In the genomic region with DNA sequence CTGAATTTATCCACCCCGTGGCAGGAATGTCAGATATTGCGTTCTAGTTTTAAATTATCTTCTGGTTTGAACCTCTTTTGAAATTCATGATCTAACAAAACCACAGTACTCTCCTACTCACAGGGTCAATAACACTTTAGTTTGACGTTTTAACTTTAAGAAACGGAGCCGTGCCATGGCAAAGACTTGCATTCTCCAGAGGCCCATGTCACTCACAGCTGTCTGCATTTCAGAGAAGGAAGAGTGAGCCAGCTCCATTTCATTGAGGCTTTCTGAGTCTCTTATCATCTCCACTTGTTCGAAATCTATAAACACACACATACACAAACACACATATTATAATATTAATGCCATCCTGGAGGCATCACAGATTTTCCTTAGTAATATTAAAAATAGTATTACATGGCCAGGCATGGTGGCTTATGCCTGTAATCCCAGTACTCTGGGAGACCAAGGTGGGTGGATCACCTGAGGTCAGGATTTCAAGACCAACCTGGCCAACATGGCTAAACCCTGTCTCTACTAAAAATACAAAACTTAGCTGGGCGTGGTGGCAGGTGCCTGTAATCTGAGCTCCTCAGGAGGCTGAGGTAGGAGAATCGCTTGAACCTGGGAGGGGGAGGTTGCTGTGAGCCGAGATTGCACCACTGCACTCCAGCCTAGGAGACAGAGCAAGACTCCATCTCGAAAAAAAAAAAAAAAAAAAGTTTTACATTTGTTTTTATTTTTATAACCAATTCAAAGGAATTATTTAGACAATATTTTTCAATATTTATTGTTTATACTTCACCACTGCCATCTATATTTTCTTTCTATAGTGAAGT, we compare ENCODE assay signal across 21 cellular contexts. TPM values are rescaled to one million over a fixed set of nuclear protein-coding genes. Genes with fewer than 3 reads are reported as not detected.
DNase-seq lines count a peak whose midpoint lies in the region; ATAC-seq, FAIRE-seq and TF ChIP-seq lines count a peak whose summit lies in the region.
"Had no signal": no experiment of that assay in that cellular context is flagged by ENCODE, and none has a peak within 500 bp of the region (broad histone marks: within the 10 kb centered on the region; RNA-seq: fewer than 3 reads in every experiment).

No MANE protein-coding gene starts in this region.

- peak; percentile 46 for ATAC-seq in body of pancreas
- ATAC-seq in pancreas = peak; percentile 45 to 61 (median 46)
- ATAC-seq: GM12878 had no signal

- H3K4me3 Mint-ChIP-seq in activated CD4-positive, alpha-beta memory T cell treated with anti-CD3 and anti-CD28 coated beads, Interleukin-2, amount 10 ng/mL, durations not matched to agents 7 days and 5 days = no peak overlapping the region
- H3K4me3 Mint-ChIP-seq: CD4-positive, CD25-positive, alpha-beta regulatory T cell; CD8-positive, alpha-beta memory T cell had no signal

- no peaks in the 10 kb centered on the region for H3K9me3 ChIP-seq in body of pancreas
- H3K9me3 ChIP-seq in pancreas = no peaks in the 10 kb centered on the region
- H3K9me3 ChIP-seq: BE2C, HAP-1 had no signal

- CTCF ChIA-PET in activated CD4-positive, alpha-beta memory T cell treated with anti-CD3 and anti-CD28 coated beads, Interleukin-2, amount 10 ng/mL, durations not matched to agents 7 days and 5 days (lab: Charles Lee) = no interaction called here

- H3K4me3 ChIP-seq in body of pancreas (no peak overlapping the region), pancreas (no peak overlapping the region)
- H3K4me3 ChIP-seq: GM12878, HAP-1 had no signal

- POLR2A ChIA-PET in activated CD4-positive, alpha-beta memory T cell treated with anti-CD3 and anti-CD28 coated beads, Interleukin-2, amount 10 ng/mL, durations not matched to agents 7 days and 5 days (lab: Charles Lee) = no interaction called here

- intact Hi-C loops in body of pancreas (cut with DNase I) = no loop called here
- intact Hi-C loops in pancreas (cut with DNase I) = no loop called here

- H3K27me3 Mint-ChIP-seq in activated CD4-positive, alpha-beta memory T cell treated with anti-CD3 and anti-CD28 coated beads, Interleukin-2, amount 10 ng/mL, durations not matched to agents 7 days and 5 days = no peaks in the 10 kb centered on the region
- H3K27me3 Mint-ChIP-seq: CD4-positive, CD25-positive, alpha-beta regulatory T cell had no signal

- H3K4me1 ChIP-seq in body of pancreas = peaks cover 24% of the 10 kb centered on the region
- peaks cover 4 to 11% (median 6%) of the 10 kb centered on the region in 3 donors for H3K4me1 ChIP-seq in pancreas
- H3K4me1 ChIP-seq: BE2C, HAP-1 had no signal

- peak; percentile 19 for FAIRE-seq in frontal cortex (lab: Jason Lieb, UNC)
- no peak for FAIRE-seq in pancreas (lab: Jason Lieb, UNC)
- FAIRE-seq: GM12878 had no signal

- H3K27me3 ChIP-seq in body of pancreas = no peaks in the 10 kb centered on the region
- no peaks in the 10 kb centered on the region for H3K27me3 ChIP-seq in pancreas
- H3K27me3 ChIP-seq: BE2C had no signal

- H3K36me3 Mint-ChIP-seq in activated CD4-positive, alpha-beta memory T cell treated with anti-CD3 and anti-CD28 coated beads, Interleukin-2, amount 10 ng/mL, durations not matched to agents 7 days and 5 days (ENCODE audit: low read depth) = no peaks in the 10 kb centered on the region
- H3K36me3 Mint-ChIP-seq: CD4-positive, CD25-positive, alpha-beta regulatory T cell had no signal

- no peak for TF ChIP-seq POLR2A in body of pancreas (IDR thresholded peaks at IDR 0.05)

- H3K27ac ChIP-seq in body of pancreas = peak overlapping the region in 3 of 4 donors; percentile 17 to 53 (median 51)
- peak overlapping the region in 1 of 4 donors; percentile 15 for H3K27ac ChIP-seq in pancreas

- H3K27ac Mint-ChIP-seq in activated CD4-positive, alpha-beta memory T cell treated with anti-CD3 and anti-CD28 coated beads, Interleukin-2, amount 10 ng/mL, durations not matched to agents 7 days and 5 days = no peak overlapping the region
- H3K27ac Mint-ChIP-seq: CD4-positive, CD25-positive, alpha-beta regulatory T cell; CD8-positive, alpha-beta memory T cell had no signal

- no peaks in the 10 kb centered on the region for H3K9me3 Mint-ChIP-seq in activated CD4-positive, alpha-beta memory T cell treated with anti-CD3 and anti-CD28 coated beads, Interleukin-2, amount 10 ng/mL, durations not matched to agents 7 days and 5 days
- H3K9me3 Mint-ChIP-seq: CD4-positive, CD25-positive, alpha-beta regulatory T cell; CD8-positive, alpha-beta memory T cell had no signal

- peak in 3 of 4 donors; percentile 20 to 47 (median 30) for DNase-seq in body of pancreas
- no peak for DNase-seq in frontal cortex (ENCODE audit: low spot score in 2 of 2)
- peak in 1 of 6 donors; percentile 13 for DNase-seq in pancreas
- no peak for DNase-seq in activated CD4-positive, alpha-beta memory T cell treated with anti-CD3 and anti-CD28 coated beads, Interleukin-2, amount 10 ng/mL, durations not matched to agents 7 days and 5 days
- no peak for DNase-seq in islet precursor cell
- DNase-seq in mesenteric fat pad (ENCODE audit: low spot score) = no peak
- DNase-seq: BE2C; C1 segment of cervical spinal cord; CD4-positive, CD25-positive, alpha-beta regulatory T cell; CD8-positive, alpha-beta memory T cell; COR-L47; DMS 273 treated with DMSO at 0.1 percent for 48 hours; DMS53; DND-41; EL had no signal

- WGBS in body of pancreas, 2 donors = 46 to 49% methylated on average over 10 of the region's 10 CpGs
- 49 to 52% methylated on average over 10 of the region's 10 CpGs for WGBS in pancreas, 2 donors

- no peaks in the 10 kb centered on the region for H3K4me1 Mint-ChIP-seq in activated CD4-positive, alpha-beta memory T cell treated with anti-CD3 and anti-CD28 coated beads, Interleukin-2, amount 10 ng/mL, durations not matched to agents 7 days and 5 days
- H3K4me1 Mint-ChIP-seq: CD4-positive, CD25-positive, alpha-beta regulatory T cell; CD8-positive, alpha-beta memory T cell had no signal

- peak in 3 of 7 experiments; percentile 8 to 12 (median 8) for TF ChIP-seq CTCF in body of pancreas (IDR thresholded peaks at IDR 0.05)
- no peak for TF ChIP-seq CTCF in pancreas (IDR thresholded peaks at IDR 0.05)

- H3K36me3 ChIP-seq in body of pancreas (replicated peaks in 1 of 2; ENCODE audit: insufficient read depth in 1 of 2, low read depth in 2 of 2) = no peaks in the 10 kb centered on the region
- no peaks in the 10 kb centered on the region for H3K36me3 ChIP-seq in pancreas
- H3K36me3 ChIP-seq: BE2C, HAP-1 had no signal

RNA-seq across cellular contexts. Expression of a gene that starts 35.6 kb away (rescaled TPM):
- total RNA-seq in body of pancreas (10 to 100 TPM; 20.8 to 35.9 TPM), frontal cortex (3.7 TPM), pancreas (10 to 100 TPM in 1 of 6 donors, 1 to 10 TPM in 4, under 1 TPM in 1; 0.85 to 11.0 (median 4.4) TPM), mesenteric fat pad (106 TPM)
- polyA plus RNA-seq in pancreas = 1 to 10 TPM; 3.5 TPM
- total RNA-seq in activated CD4-positive, alpha-beta memory T cell treated with anti-CD3 and anti-CD28 coated beads, Interleukin-2, amount 10 ng/mL, durations not matched to agents 7 days and 5 days = under 1 TPM; 0.13 to 0.30 TPM
- total RNA-seq: A172, H4, HT-29 had no signal
- polyA plus RNA-seq: CD4-positive, CD25-positive, alpha-beta regulatory T cell; CD8-positive, alpha-beta memory T cell had no signal

RNA-seq across cellular contexts. Expression of a gene that starts 45.4 kb away (rescaled TPM):
- total RNA-seq in body of pancreas (10 to 100 TPM in 1 of 2 donors, 1 to 10 TPM in 1; 8.8 to 30.7 TPM), frontal cortex (5.7 TPM), pancreas (1 to 10 TPM in 5 of 6 donors, under 1 TPM in 1; 0.76 to 4.5 (median 2.4) TPM), mesenteric fat pad (57.5 TPM)
- polyA plus RNA-seq in pancreas = 1 to 10 TPM; 1.7 to 2.8 TPM
- total RNA-seq in activated CD4-positive, alpha-beta memory T cell treated with anti-CD3 and anti-CD28 coated beads, Interleukin-2, amount 10 ng/mL, durations not matched to agents 7 days and 5 days = under 1 TPM in 1 of 2 experiments, not detected in 1; 0.05 TPM
- total RNA-seq: CD4-positive, CD25-positive, alpha-beta regulatory T cell; CD8-positive, alpha-beta memory T cell; G401; H4; HT-29 had no signal
- polyA plus RNA-seq: CD4-positive, CD25-positive, alpha-beta regulatory T cell; CD8-positive, alpha-beta memory T cell had no signal

Comparison
In these comparisons a context has a peak if more than half of its experiments do, and no peak if none do; other contexts are left out.
1. DNase-seq: peak in body of pancreas (3 of 4); none in frontal cortex (0 of 2), activated CD4-positive, alpha-beta memory T cell treated with anti-CD3 and anti-CD28 coated beads, Interleukin-2, amount 10 ng/mL, durations not matched to agents 7 days and 5 days (single experiment), islet precursor cell (single experiment) and mesenteric fat pad (single experiment).